10 cellular contexts compared by ENCODE assay signal in genomic region chr9:98409637-98410173, GRCh38.
"Had no signal": no experiment of that assay in that cellular context is flagged by ENCODE, and none has a peak within 500 bp of the region (broad histone marks: within the 10 kb centered on the region; RNA-seq: fewer than 3 reads in every experiment).

No MANE protein-coding gene starts in this region.

- H3K36me3 ChIP-seq: lower lobe of right lung, tibial nerve had no signal

- DNase-seq: activated CD4-positive, alpha-beta T cell treated with anti-CD3 and anti-CD28 coated beads for 48 hours; activated CD8-positive, alpha-beta memory T cell treated with anti-CD3 and anti-CD28 coated beads for 24 hours; activated naive CD4-positive, alpha-beta T cell treated with anti-CD3 and anti-CD28 coated beads for 36 hours; effector memory CD8-positive, alpha-beta T cell; erythroblast; lower lobe of right lung; naive thymus-derived CD4-positive, alpha-beta T cell had no signal

- H3K27me3 ChIP-seq: tibial nerve had no signal

- H3K4me1 ChIP-seq: lower lobe of right lung had no signal

- H3K27ac ChIP-seq: coronary artery, lower lobe of right lung, tibial nerve had no signal

- H3K9me3 ChIP-seq: lower lobe of right lung, tibial nerve had no signal

- H3K4me3 ChIP-seq: coronary artery, lower lobe of right lung, smooth muscle cell, tibial nerve had no signal

- H3K4me2 ChIP-seq: smooth muscle cell had no signal
